1 cellular context compared by ENCODE assay signal in the genomic region with DNA sequence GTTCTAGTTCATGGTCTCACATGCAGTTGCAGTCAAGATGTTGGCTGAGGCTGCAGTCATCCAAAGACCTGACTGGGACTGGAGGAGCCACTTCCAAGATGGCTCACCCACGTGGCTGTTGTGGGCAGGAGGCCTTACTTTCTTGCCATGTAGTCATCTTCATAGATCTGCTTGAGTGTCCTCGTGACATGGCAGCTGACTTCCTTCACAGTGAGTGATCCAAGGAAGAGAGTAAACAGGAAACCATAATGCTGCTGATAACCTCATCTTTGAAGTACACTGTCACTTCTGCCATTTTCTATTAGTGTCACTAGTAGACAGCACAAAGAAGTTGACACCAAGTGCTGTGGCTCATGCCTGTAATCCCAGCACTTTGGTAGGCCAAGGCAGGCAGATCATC.
TF ChIP-seq lines count a peak whose summit lies in the region.

No MANE protein-coding gene starts in this region.

TF ChIP-seq in K562, 482 proteins besides CTCF, POLR2A, EP300 and RAD21 (continued from another document and continues in another):
- TF ChIP-seq, protein P1, sequence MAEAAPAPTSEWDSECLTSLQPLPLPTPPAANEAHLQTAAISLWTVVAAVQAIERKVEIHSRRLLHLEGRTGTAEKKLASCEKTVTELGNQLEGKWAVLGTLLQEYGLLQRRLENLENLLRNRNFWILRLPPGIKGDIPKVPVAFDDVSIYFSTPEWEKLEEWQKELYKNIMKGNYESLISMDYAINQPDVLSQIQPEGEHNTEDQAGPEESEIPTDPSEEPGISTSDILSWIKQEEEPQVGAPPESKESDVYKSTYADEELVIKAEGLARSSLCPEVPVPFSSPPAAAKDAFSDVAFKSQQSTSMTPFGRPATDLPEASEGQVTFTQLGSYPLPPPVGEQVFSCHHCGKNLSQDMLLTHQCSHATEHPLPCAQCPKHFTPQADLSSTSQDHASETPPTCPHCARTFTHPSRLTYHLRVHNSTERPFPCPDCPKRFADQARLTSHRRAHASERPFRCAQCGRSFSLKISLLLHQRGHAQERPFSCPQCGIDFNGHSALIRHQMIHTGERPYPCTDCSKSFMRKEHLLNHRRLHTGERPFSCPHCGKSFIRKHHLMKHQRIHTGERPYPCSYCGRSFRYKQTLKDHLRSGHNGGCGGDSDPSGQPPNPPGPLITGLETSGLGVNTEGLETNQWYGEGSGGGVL (CRISPR knock-in tag; IDR thresholded peaks at IDR 0.05) = no peak
- TF ChIP-seq SMARCB1 (IDR thresholded peaks at IDR 0.05; ENCODE audit: insufficient read length, low read depth) (no peak), RBM22 (IDR thresholded peaks at IDR 0.05; ENCODE audit: low read depth, low read length, poor library complexity, severe bottlenecking) (no peak), IRF2 (CRISPR knock-in tag; IDR thresholded peaks at IDR 0.05) (no peak), PML (IDR thresholded peaks at IDR 0.05; ENCODE audit: low read length) (no peak), ZNF766 (CRISPR knock-in tag; conservative IDR thresholded peaks at IDR 0.05) (peak; percentile 77), MCM5 (IDR thresholded peaks at IDR 0.05; ENCODE audit: low read depth) (no peak), DACH1 (IDR thresholded peaks at IDR 0.05; ENCODE audit: partially characterized antibody) (no peak), ZFPM2 (CRISPR knock-in tag; IDR thresholded peaks at IDR 0.05) (no peak), ZNF197 (CRISPR knock-in tag; IDR thresholded peaks at IDR 0.05; ENCODE audit: low read depth) (peak; percentile 78), POLR2AphosphoS2 (IDR thresholded peaks at IDR 0.05; ENCODE audit: low read length) (no peak), ZNF184 (CRISPR knock-in tag; IDR thresholded peaks at IDR 0.05) (no peak), NFRKB (IDR thresholded peaks at IDR 0.05; ENCODE audit: low read depth) (peak; percentile 70), TSC22D4 (tag; IDR thresholded peaks at IDR 0.05) (no peak), NUFIP1 (IDR thresholded peaks at IDR 0.05; ENCODE audit: partially characterized antibody) (no peak), BRD4 (IDR thresholded peaks at IDR 0.05) (no peak), POLR2G (IDR thresholded peaks at IDR 0.05; ENCODE audit: low read depth, low read length) (no peak), POLR2AphosphoS5 (IDR thresholded peaks at IDR 0.05; ENCODE audit: control insufficient read depth, insufficient read depth, low read depth, low read length) (no peak), USF1 (CRISPR knock-in tag; IDR thresholded peaks at IDR 0.05) (peak; percentile 83), RCOR1 (IDR thresholded peaks at IDR 0.05; ENCODE audit: borderline replicate concordance in 1 of 2, low read depth in 2 of 2, low read length in 2 of 2) (0 out of 4 replicates have a peak, but pooled peaks of 1 of the 2 experiments have one; percentile 15), SREBF2 (CRISPR knock-in tag; IDR thresholded peaks at IDR 0.05) (no peak), MGA (IDR thresholded peaks at IDR 0.05) (peak; percentile 72), ZEB2 (IDR thresholded peaks at IDR 0.05) (no peak), FOXK1 (CRISPR knock-in tag; IDR thresholded peaks at IDR 0.05; ENCODE audit: borderline replicate concordance) (no peak), USF2 (CRISPR knock-in tag; IDR thresholded peaks at IDR 0.05) (peak; percentile 46), CHD4 (IDR thresholded peaks at IDR 0.05; ENCODE audit: insufficient read depth, insufficient replicate concordance, low read depth, low read length, poor library complexity, severe bottlenecking) (no peak), ARID3B (CRISPR knock-in tag; IDR thresholded peaks at IDR 0.05; ENCODE audit: borderline replicate concordance) (no peak), PHF21A (IDR thresholded peaks at IDR 0.05; ENCODE audit: borderline replicate concordance, low read depth) (no peak), ZC3H8 (IDR thresholded peaks at IDR 0.05) (no peak), SMARCA5 (IDR thresholded peaks at IDR 0.05) (no peak), TCF7L2 (IDR thresholded peaks at IDR 0.05; ENCODE audit: low read depth, low read length) (no peak), GTF2A2 (tag; IDR thresholded peaks at IDR 0.05) (no peak), ZNF77 (CRISPR knock-in tag; IDR thresholded peaks at IDR 0.05) (no peak), PTBP1 (IDR thresholded peaks at IDR 0.05; ENCODE audit: low read depth, low read length) (no peak), NRF1 (conservative IDR thresholded peaks at IDR 0.05 in 1 of 2, IDR thresholded peaks at IDR 0.05 in 1 of 2) (0 out of 4 replicates have a peak, but pooled peaks of 1 of the 2 experiments have one; percentile 15), ZSCAN32 (CRISPR knock-in tag; IDR thresholded peaks at IDR 0.05) (no peak), NEUROD1 (IDR thresholded peaks at IDR 0.05; ENCODE audit: borderline replicate concordance, low read depth, low read length, partially characterized antibody) (no peak), ZNF76 (CRISPR knock-in tag; IDR thresholded peaks at IDR 0.05; ENCODE audit: borderline replicate concordance) (0 out of 2 replicates have a peak, but pooled peaks have one; percentile 11), ZNF212 (CRISPR knock-in tag; IDR thresholded peaks at IDR 0.05) (no peak), ZNF75A (CRISPR knock-in tag; IDR thresholded peaks at IDR 0.05) (no peak), ADNP (tag; IDR thresholded peaks at IDR 0.05) (no peak), KLF13 (tag; IDR thresholded peaks at IDR 0.05; ENCODE audit: borderline replicate concordance, low read depth) (0 out of 2 replicates have a peak, but pooled peaks have one; percentile 47), THRAP3 (IDR thresholded peaks at IDR 0.05; ENCODE audit: borderline replicate concordance) (no peak), SOX6 (IDR thresholded peaks at IDR 0.05) (no peak), GTF2E2 (tag; IDR thresholded peaks at IDR 0.05) (no peak; the same call in 1 of the 2 replicates), THAP7 (CRISPR knock-in tag; IDR thresholded peaks at IDR 0.05) (no peak), CBX2 (IDR thresholded peaks at IDR 0.05; ENCODE audit: insufficient read depth, low read length, poor library complexity, severe bottlenecking) (no peak), FOXA3 (CRISPR knock-in tag; conservative IDR thresholded peaks at IDR 0.05 in 1 of 2, IDR thresholded peaks at IDR 0.05 in 1 of 2) (peak in 1 of 2 experiments; percentile 79; a peak in 2 of 4 replicates)
- TF ChIP-seq, protein P2, sequence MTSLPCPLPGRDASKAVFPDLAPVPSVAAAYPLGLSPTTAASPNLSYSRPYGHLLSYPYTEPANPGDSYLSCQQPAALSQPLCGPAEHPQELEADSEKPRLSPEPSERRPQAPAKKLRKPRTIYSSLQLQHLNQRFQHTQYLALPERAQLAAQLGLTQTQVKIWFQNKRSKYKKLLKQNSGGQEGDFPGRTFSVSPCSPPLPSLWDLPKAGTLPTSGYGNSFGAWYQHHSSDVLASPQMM (CRISPR knock-in tag; IDR thresholded peaks at IDR 0.05) = no peak
- TF ChIP-seq, protein P3, sequence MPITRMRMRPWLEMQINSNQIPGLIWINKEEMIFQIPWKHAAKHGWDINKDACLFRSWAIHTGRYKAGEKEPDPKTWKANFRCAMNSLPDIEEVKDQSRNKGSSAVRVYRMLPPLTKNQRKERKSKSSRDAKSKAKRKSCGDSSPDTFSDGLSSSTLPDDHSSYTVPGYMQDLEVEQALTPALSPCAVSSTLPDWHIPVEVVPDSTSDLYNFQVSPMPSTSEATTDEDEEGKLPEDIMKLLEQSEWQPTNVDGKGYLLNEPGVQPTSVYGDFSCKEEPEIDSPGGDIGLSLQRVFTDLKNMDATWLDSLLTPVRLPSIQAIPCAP (CRISPR knock-in tag; IDR thresholded peaks at IDR 0.05; ENCODE audit: borderline replicate concordance) = no peak
